11 cellular contexts compared by ENCODE assay signal in the genomic region with DNA sequence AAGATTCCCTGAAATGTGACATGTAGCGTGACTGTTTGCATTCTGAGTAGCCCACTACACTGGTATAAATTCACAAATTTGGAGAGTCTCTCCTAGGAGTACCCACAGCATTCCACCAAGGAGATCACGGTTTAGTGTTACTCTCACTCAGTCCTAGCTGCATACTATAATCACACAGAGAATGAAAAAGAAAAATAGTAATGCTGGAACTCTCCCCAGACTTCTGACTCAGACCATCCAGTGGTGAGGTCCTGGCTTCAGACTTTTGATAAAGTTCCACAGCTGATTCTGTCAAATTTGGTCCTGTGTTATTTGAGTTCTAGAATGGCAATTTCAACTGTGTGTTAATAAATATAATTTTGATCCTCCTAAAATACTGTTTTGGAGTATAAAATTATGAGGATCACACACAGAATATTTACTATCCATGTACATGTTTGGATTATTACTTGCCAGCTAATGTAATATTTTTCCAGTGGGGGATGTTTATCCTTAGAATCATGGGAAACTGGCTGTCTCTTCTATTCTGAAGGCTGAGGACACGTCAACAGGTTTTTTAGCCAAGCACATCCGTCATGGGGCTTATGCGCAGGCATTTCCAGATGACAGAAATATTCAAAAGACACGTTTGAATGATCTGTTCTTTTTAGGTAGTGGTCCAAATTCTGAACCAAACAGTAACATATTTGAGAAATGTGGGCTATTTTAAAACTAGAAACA. TPM values are rescaled to one million over a fixed set of nuclear protein-coding genes. Genes with fewer than 3 reads are reported as not detected.
DNase-seq lines count a peak whose midpoint lies in the region; ATAC-seq and TF ChIP-seq lines count a peak whose summit lies in the region.
"Had no signal": no experiment of that assay in that cellular context is flagged by ENCODE, and none has a peak within 500 bp of the region (broad histone marks: within the 10 kb centered on the region; RNA-seq: fewer than 3 reads in every experiment).

No MANE protein-coding gene starts in this region.

- H3K36me3 Mint-ChIP-seq in activated CD4-positive, alpha-beta memory T cell treated with anti-CD3 and anti-CD28 coated beads, Interleukin-2, amount 10 ng/mL, durations not matched to agents 7 days and 5 days (ENCODE audit: low read depth) = peaks cover 3% of the 10 kb centered on the region
- H3K36me3 Mint-ChIP-seq in stimulated activated memory B cell treated with anti-CD40 and anti-IgM and Interleukin-4, amounts not matched to agents 10 μg/mL and 1 μg/mL and 100 μg/mL, for 72 hours = no peaks in the 10 kb centered on the region
- H3K36me3 Mint-ChIP-seq: immature natural killer cell, T-cell had no signal

- no peak overlapping the region for H3K4me3 Mint-ChIP-seq in activated CD4-positive, alpha-beta memory T cell treated with anti-CD3 and anti-CD28 coated beads, Interleukin-2, amount 10 ng/mL, durations not matched to agents 7 days and 5 days
- H3K4me3 Mint-ChIP-seq in stimulated activated memory B cell treated with anti-CD40 and anti-IgM and Interleukin-4, amounts not matched to agents 10 μg/mL and 1 μg/mL and 100 μg/mL, for 72 hours = no peak overlapping the region
- H3K4me3 Mint-ChIP-seq: activated naive CD4-positive, alpha-beta T cell treated with anti-CD3 and anti-CD28 coated beads for 36 hours; immature natural killer cell; T-cell had no signal

- no TSS peak for BruUV-seq in A673 (replicated peaks; lab: Mats Ljungman, UMichigan)

- no peak for DNase-seq in A673 (ENCODE audit: low spot score)
- DNase-seq in MG63 = peak; percentile 75
- peak; percentile 82 for DNase-seq in fibroblast of mammary gland (ENCODE audit: low read depth)
- peak; percentile 82 for DNase-seq in osteoblast (ENCODE audit: insufficient read length, low spot score, missing footprints)
- no peak for DNase-seq in activated CD4-positive, alpha-beta memory T cell treated with anti-CD3 and anti-CD28 coated beads, Interleukin-2, amount 10 ng/mL, durations not matched to agents 7 days and 5 days

- H3K9me3 ChIP-seq in A673 (ENCODE audit: low read depth, low read length, poor library complexity, severe bottlenecking) (no peaks in the 10 kb centered on the region), MG63 (no peaks in the 10 kb centered on the region), osteoblast (ENCODE audit: low read depth, low read length) (no peaks in the 10 kb centered on the region)

- H3K27me3 ChIP-seq in A673 (replicated peaks; ENCODE audit: insufficient read depth, low read depth, low read length, poor library complexity) (no peaks in the 10 kb centered on the region), MG63 (no peaks in the 10 kb centered on the region), osteoblast (ENCODE audit: insufficient read depth, low read length) (no peaks in the 10 kb centered on the region)

- H3K4me1 ChIP-seq in A673 (ENCODE audit: insufficient read depth, low read length, poor library complexity, severe bottlenecking) (peaks cover 3% of the 10 kb centered on the region), osteoblast (ENCODE audit: insufficient read depth, low read length) (peaks cover 27% of the 10 kb centered on the region)

- H3K4me1 Mint-ChIP-seq in activated CD4-positive, alpha-beta memory T cell treated with anti-CD3 and anti-CD28 coated beads, Interleukin-2, amount 10 ng/mL, durations not matched to agents 7 days and 5 days = peaks cover 18% of the 10 kb centered on the region
- no peaks in the 10 kb centered on the region for H3K4me1 Mint-ChIP-seq in stimulated activated memory B cell treated with anti-CD40 and anti-IgM and Interleukin-4, amounts not matched to agents 10 μg/mL and 1 μg/mL and 100 μg/mL, for 72 hours
- H3K4me1 Mint-ChIP-seq: immature natural killer cell had no signal

- intact Hi-C loops in A673 (cut with micrococcal nuclease; ENCODE audit: unreplicated experiment) = loop anchor here (2.0 kb wide), 1 partner anchor 74 kb away; no protein-coding TSS in a partner anchor

- H3K27ac ChIP-seq in A673 (ENCODE audit: low read depth, low read length, poor library complexity, severe bottlenecking) = peak overlapping the region; percentile 33
- peak overlapping the region; percentile 78 for H3K27ac ChIP-seq in osteoblast (ENCODE audit: low read depth, low read length)

- H3K4me3 ChIP-seq in A673 (ENCODE audit: low read depth, low read length, poor library complexity, severe bottlenecking) = no peak overlapping the region
- H3K4me3 ChIP-seq in MG63 = no peak overlapping the region
- no peak overlapping the region for H3K4me3 ChIP-seq in fibroblast of mammary gland (ENCODE audit: control insufficient read depth, low read depth, low read length)
- H3K4me3 ChIP-seq in osteoblast (ENCODE audit: insufficient read depth, low read length) = no peak overlapping the region

- POLR2A ChIA-PET in A673 (lab: Charles Lee; ENCODE audit: low non-redundant PET) = no interaction called here
- POLR2A ChIA-PET in activated CD4-positive, alpha-beta memory T cell treated with anti-CD3 and anti-CD28 coated beads, Interleukin-2, amount 10 ng/mL, durations not matched to agents 7 days and 5 days (lab: Charles Lee) = interaction anchor here (0.9 to 1.0 kb wide), 2 partner anchors 55 to 121 kb away, joined by 3 to 4 read pairs; partner anchors contain the start of genes ECHDC1 and MTCL3

- no peak for TF ChIP-seq CTCF in A673 (conservative IDR thresholded peaks at IDR 0.05; ENCODE audit: low read depth, low read length)
- no peak for TF ChIP-seq CTCF in fibroblast of mammary gland (conservative IDR thresholded peaks at IDR 0.05; ENCODE audit: control insufficient read depth, insufficient read depth, low read depth, low read length)
- TF ChIP-seq CTCF in osteoblast (IDR thresholded peaks at IDR 0.05; ENCODE audit: extremely low read depth, low read depth, low read length) = no peak

- H3K79me2 ChIP-seq in osteoblast (ENCODE audit: insufficient read depth, low read length) = no peaks in the 10 kb centered on the region

- no peaks in the 10 kb centered on the region for H3K27me3 Mint-ChIP-seq in activated CD4-positive, alpha-beta memory T cell treated with anti-CD3 and anti-CD28 coated beads, Interleukin-2, amount 10 ng/mL, durations not matched to agents 7 days and 5 days
- no peaks in the 10 kb centered on the region for H3K27me3 Mint-ChIP-seq in stimulated activated memory B cell treated with anti-CD40 and anti-IgM and Interleukin-4, amounts not matched to agents 10 μg/mL and 1 μg/mL and 100 μg/mL, for 72 hours
- H3K27me3 Mint-ChIP-seq: T-cell had no signal

- peak overlapping the region; percentile 37 for H3K4me2 ChIP-seq in osteoblast (ENCODE audit: insufficient read depth, low read length)

- CTCF ChIA-PET in A673 (lab: Charles Lee) = interaction anchor here (1.4 kb wide), 1 partner anchor 75 kb away, joined by 3 read pairs; no protein-coding TSS in a partner anchor
- CTCF ChIA-PET in activated CD4-positive, alpha-beta memory T cell treated with anti-CD3 and anti-CD28 coated beads, Interleukin-2, amount 10 ng/mL, durations not matched to agents 7 days and 5 days (lab: Charles Lee) = interaction anchor here (0.6 to 3.6 kb wide), 8 partner anchors 12 to 198 kb away, joined by 3 to 33 read pairs (median 4); partner anchors contain the start of gene RNF146

- ATAC-seq in GM19035 (IDR thresholded peaks at IDR 0.05; ENCODE audit: unreplicated experiment) (no peak), HG02884 (IDR thresholded peaks at IDR 0.05; ENCODE audit: unreplicated experiment) (no peak)
- no peak for ATAC-seq in stimulated activated memory B cell treated with anti-CD40 and anti-IgM and Interleukin-4, amounts not matched to agents 10 μg/mL and 1 μg/mL and 100 μg/mL, for 72 hours

- no peaks in the 10 kb centered on the region for H3K9me3 Mint-ChIP-seq in activated CD4-positive, alpha-beta memory T cell treated with anti-CD3 and anti-CD28 coated beads, Interleukin-2, amount 10 ng/mL, durations not matched to agents 7 days and 5 days
- H3K9me3 Mint-ChIP-seq in stimulated activated memory B cell treated with anti-CD40 and anti-IgM and Interleukin-4, amounts not matched to agents 10 μg/mL and 1 μg/mL and 100 μg/mL, for 72 hours = no peaks in the 10 kb centered on the region
- H3K9me3 Mint-ChIP-seq: activated naive CD4-positive, alpha-beta T cell treated with anti-CD3 and anti-CD28 coated beads for 36 hours; T-cell had no signal

- no peak overlapping the region for H3K27ac Mint-ChIP-seq in activated CD4-positive, alpha-beta memory T cell treated with anti-CD3 and anti-CD28 coated beads, Interleukin-2, amount 10 ng/mL, durations not matched to agents 7 days and 5 days
- no peak overlapping the region for H3K27ac Mint-ChIP-seq in stimulated activated memory B cell treated with anti-CD40 and anti-IgM and Interleukin-4, amounts not matched to agents 10 μg/mL and 1 μg/mL and 100 μg/mL, for 72 hours
- H3K27ac Mint-ChIP-seq: activated naive CD4-positive, alpha-beta T cell treated with anti-CD3 and anti-CD28 coated beads for 36 hours; immature natural killer cell; T-cell had no signal

- H3K36me3 ChIP-seq in A673 (ENCODE audit: insufficient read depth, low read length, poor library complexity, severe bottlenecking) = no peaks in the 10 kb centered on the region
- H3K36me3 ChIP-seq in MG63 = no peaks in the 10 kb centered on the region
- H3K36me3 ChIP-seq in osteoblast (ENCODE audit: insufficient read depth, low read length) = no peaks in the 10 kb centered on the region

- H2AFZ ChIP-seq in osteoblast (ENCODE audit: low read length) = no peak overlapping the region

- no peaks in the 10 kb centered on the region for H4K20me1 ChIP-seq in osteoblast (ENCODE audit: insufficient read depth, low read length)

RNA-seq across cellular contexts. Expression of gene KIAA0408, which starts 5.1 kb away (rescaled TPM):
- total RNA-seq in A673 (2021) = 27.7 and 34.7 TPM in 2 replicates
- total RNA-seq in MG63 (2014; rRNA removed; shearing (Covaris generic); ENCODE audit: low replicate concordance) = not detected in 2 replicates
- total RNA-seq in osteoblast = 1.8 and 2.5 TPM in 2 replicates
- 10 to 100 TPM; 11.6 to 12.2 TPM for total RNA-seq in activated CD4-positive, alpha-beta memory T cell treated with anti-CD3 and anti-CD28 coated beads, Interleukin-2, amount 10 ng/mL, durations not matched to agents 7 days and 5 days

Comparison
In these comparisons a context has a peak if more than half of its experiments do, and no peak if none do; other contexts are left out.
1. DNase-seq: peak in MG63 (single experiment), fibroblast of mammary gland (single experiment) and osteoblast (single experiment); none in A673 (single experiment) and activated CD4-positive, alpha-beta memory T cell treated with anti-CD3 and anti-CD28 coated beads, Interleukin-2, amount 10 ng/mL, durations not matched to agents 7 days and 5 days (single experiment).